In genomic region chr11:48043998-48044512, GRCh38 we compare ENCODE assay signal across 10 cellular contexts.
DNase-seq lines count a peak whose midpoint lies in the region; ATAC-seq and TF ChIP-seq lines count a peak whose summit lies in the region.
"Had no signal": no experiment of that assay in that cellular context is flagged by ENCODE, and none has a peak within 500 bp of the region (broad histone marks: within the 10 kb centered on the region; RNA-seq: fewer than 3 reads in every experiment).

No MANE protein-coding gene starts in this region.

- H3K9me3 Mint-ChIP-seq in activated T-cell treated with anti-CD3 and anti-CD28 coated beads, Interleukin-2, amount 50 U/mL, for 24 hours, result no peaks in the 10 kb centered on the region
- no peaks in the 10 kb centered on the region for H3K9me3 Mint-ChIP-seq in immature natural killer cell

- peaks cover 71% of the 10 kb centered on the region for H3K4me1 Mint-ChIP-seq in activated T-cell treated with anti-CD3 and anti-CD28 coated beads, Interleukin-2, amount 50 U/mL, for 24 hours (ENCODE audit: low read depth)
- H3K4me1 Mint-ChIP-seq in immature natural killer cell, result peaks cover 69 to 72% of the 10 kb centered on the region in 2 donors

- peaks cover 15% of the 10 kb centered on the region for H3K36me3 Mint-ChIP-seq in activated T-cell treated with anti-CD3 and anti-CD28 coated beads, Interleukin-2, amount 50 U/mL, for 24 hours (ENCODE audit: low read depth)
- H3K36me3 Mint-ChIP-seq in immature natural killer cell, result peaks cover 0 to 3% (median 0%) of the 10 kb centered on the region in 3 donors

- peak; percentile 22 for ATAC-seq in HG02884 (IDR thresholded peaks at IDR 0.05; ENCODE audit: unreplicated experiment)

- H3K4me1 ChIP-seq in thyroid gland, result peaks cover 36 to 50% of the 10 kb centered on the region in 2 donors

- no peaks in the 10 kb centered on the region for H3K27me3 Mint-ChIP-seq in activated T-cell treated with anti-CD3 and anti-CD28 coated beads, Interleukin-2, amount 50 U/mL, for 24 hours
- H3K27me3 Mint-ChIP-seq in immature natural killer cell (ENCODE audit: low read depth in 3 of 3), result peaks cover 0 to 6% (median 4%) of the 10 kb centered on the region in 3 donors

- no peaks in the 10 kb centered on the region for H3K36me3 ChIP-seq in thyroid gland

- H3K27me3 ChIP-seq in thyroid gland, result no peaks in the 10 kb centered on the region

- H3K27ac Mint-ChIP-seq in activated T-cell treated with anti-CD3 and anti-CD28 coated beads, Interleukin-2, amount 50 U/mL, for 24 hours, result peak overlapping the region; percentile 72
- peak overlapping the region; percentile 69 to 83 (median 75) for H3K27ac Mint-ChIP-seq in immature natural killer cell

- H3K4me3 Mint-ChIP-seq in activated T-cell treated with anti-CD3 and anti-CD28 coated beads, Interleukin-2, amount 50 U/mL, for 24 hours, result no peak overlapping the region
- peak overlapping the region in 2 of 5 donors; percentile 18 to 49 for H3K4me3 Mint-ChIP-seq in immature natural killer cell

- H3K27ac ChIP-seq in thyroid gland, result peak overlapping the region; percentile 75 to 88 (median 83)

- TF ChIP-seq CTCF in thyroid gland (IDR thresholded peaks at IDR 0.05), result no peak

- intact Hi-C loops in thyroid gland (cut with DNase I), result no loop called here

- no peaks in the 10 kb centered on the region for H3K9me3 ChIP-seq in thyroid gland

- TF ChIP-seq POLR2A in thyroid gland (IDR thresholded peaks at IDR 0.05), result no peak

- no peak for DNase-seq in activated T-cell treated with anti-CD3 and anti-CD28 coated beads, Interleukin-2, amount 50 U/mL, for 24 hours
- DNase-seq in activated T-cell treated with anti-CD3 and anti-CD28 coated beads, Interleukin-2, amount 50 U/mL, for 48 hours, result no peak
- DNase-seq in immature natural killer cell, result no peak
- DNase-seq in thyroid gland, result no peak
- no peak for DNase-seq in NCI-H2081 treated with DMSO at 0.1 percent for 48 hours (lab: John Stamatoyannopoulos, UW)
- no peak for DNase-seq in NCI-H446 (lab: John Stamatoyannopoulos, UW)
- no peak for DNase-seq in SHP77 treated with DMSO at 0.1 percent for 48 hours (lab: John Stamatoyannopoulos, UW)
- DNase-seq: NCI-H2029 treated with DMSO at 0.1 percent for 48 hours, SW 1271 had no signal

- no peak overlapping the region for H3K4me3 ChIP-seq in thyroid gland (replicated peaks in 1 of 3)

- WGBS in thyroid gland, 2 donors, result 95 to 98% methylated on average over 9 of the region's 9 CpGs
